Comparison of ENCODE assay signal across 2 cellular contexts in genomic region chr4:20639346-20639745, GRCh38.
TF ChIP-seq lines count a peak whose summit lies in the region.

No MANE protein-coding gene starts in this region.

TF ChIP-seq in liver, 16 proteins besides CTCF, POLR2A, EP300 and RAD21 (continued from another document):
- peak in 1 of 2 donors; percentile 44 for TF ChIP-seq JUND (IDR thresholded peaks at IDR 0.05)
- no peak for TF ChIP-seq HNF4G (IDR thresholded peaks at IDR 0.05)
- no peak for TF ChIP-seq GABPA (IDR thresholded peaks at IDR 0.05 in 1 of 2, conservative IDR thresholded peaks at IDR 0.05 in 1 of 2)
- peak in 1 of 2 donors; percentile 74 for TF ChIP-seq RXRA (IDR thresholded peaks at IDR 0.05)
- TF ChIP-seq, protein P1, sequence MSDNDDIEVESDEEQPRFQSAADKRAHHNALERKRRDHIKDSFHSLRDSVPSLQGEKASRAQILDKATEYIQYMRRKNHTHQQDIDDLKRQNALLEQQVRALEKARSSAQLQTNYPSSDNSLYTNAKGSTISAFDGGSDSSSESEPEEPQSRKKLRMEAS (IDR thresholded peaks at IDR 0.05), result peak; percentile 43
- TF ChIP-seq, protein P2, sequence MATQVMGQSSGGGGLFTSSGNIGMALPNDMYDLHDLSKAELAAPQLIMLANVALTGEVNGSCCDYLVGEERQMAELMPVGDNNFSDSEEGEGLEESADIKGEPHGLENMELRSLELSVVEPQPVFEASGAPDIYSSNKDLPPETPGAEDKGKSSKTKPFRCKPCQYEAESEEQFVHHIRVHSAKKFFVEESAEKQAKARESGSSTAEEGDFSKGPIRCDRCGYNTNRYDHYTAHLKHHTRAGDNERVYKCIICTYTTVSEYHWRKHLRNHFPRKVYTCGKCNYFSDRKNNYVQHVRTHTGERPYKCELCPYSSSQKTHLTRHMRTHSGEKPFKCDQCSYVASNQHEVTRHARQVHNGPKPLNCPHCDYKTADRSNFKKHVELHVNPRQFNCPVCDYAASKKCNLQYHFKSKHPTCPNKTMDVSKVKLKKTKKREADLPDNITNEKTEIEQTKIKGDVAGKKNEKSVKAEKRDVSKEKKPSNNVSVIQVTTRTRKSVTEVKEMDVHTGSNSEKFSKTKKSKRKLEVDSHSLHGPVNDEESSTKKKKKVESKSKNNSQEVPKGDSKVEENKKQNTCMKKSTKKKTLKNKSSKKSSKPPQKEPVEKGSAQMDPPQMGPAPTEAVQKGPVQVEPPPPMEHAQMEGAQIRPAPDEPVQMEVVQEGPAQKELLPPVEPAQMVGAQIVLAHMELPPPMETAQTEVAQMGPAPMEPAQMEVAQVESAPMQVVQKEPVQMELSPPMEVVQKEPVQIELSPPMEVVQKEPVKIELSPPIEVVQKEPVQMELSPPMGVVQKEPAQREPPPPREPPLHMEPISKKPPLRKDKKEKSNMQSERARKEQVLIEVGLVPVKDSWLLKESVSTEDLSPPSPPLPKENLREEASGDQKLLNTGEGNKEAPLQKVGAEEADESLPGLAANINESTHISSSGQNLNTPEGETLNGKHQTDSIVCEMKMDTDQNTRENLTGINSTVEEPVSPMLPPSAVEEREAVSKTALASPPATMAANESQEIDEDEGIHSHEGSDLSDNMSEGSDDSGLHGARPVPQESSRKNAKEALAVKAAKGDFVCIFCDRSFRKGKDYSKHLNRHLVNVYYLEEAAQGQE (IDR thresholded peaks at IDR 0.05), result no peak
- TF ChIP-seq FOXA2 (IDR thresholded peaks at IDR 0.05), result peak; percentile 96
- peak; percentile 50 to 72 for TF ChIP-seq HNF4A (conservative IDR thresholded peaks at IDR 0.05)
- no peak for TF ChIP-seq ATF3 (IDR thresholded peaks at IDR 0.05)

TF ChIP-seq in HepG2, 621 proteins besides CTCF, POLR2A, EP300 and RAD21 (continued from another document):
- no peak for TF ChIP-seq ZNF512 (CRISPR knock-in tag; IDR thresholded peaks at IDR 0.05)
